8 cellular contexts compared by ENCODE assay signal in genomic region chr4:24794916-24795665, GRCh38. TPM values are rescaled to one million over a fixed set of nuclear protein-coding genes. Genes with fewer than 3 reads are reported as not detected.
A peak's percentile ranks its signal among the peaks of the same experiment; 100 is the strongest.
DNase-seq lines count a peak whose midpoint lies in the region; ATAC-seq and TF ChIP-seq lines count a peak whose summit lies in the region.

SOD3 (plus strand) TSS chr4:24795573; CDS start chr4:24799522, 3,949 bp downstream.

- H3K4me3 Mint-ChIP-seq in Calu3 (ENCODE audit: low read depth, unreplicated experiment) (peak within 1 kb of the TSS; percentile 90), WTC11 (peak within 1 kb of the TSS; percentile 70), natural killer cell (no peak within 1 kb of the TSS)

- ATAC-seq in WTC11: peak; percentile 92
- peak; percentile 96 to 97 for ATAC-seq in left cardiac atrium
- no peak for ATAC-seq in natural killer cell
- no peak for ATAC-seq in GM19452 (IDR thresholded peaks at IDR 0.05; ENCODE audit: unreplicated experiment)
- ATAC-seq in GM21737 (IDR thresholded peaks at IDR 0.05; ENCODE audit: unreplicated experiment): no peak

- TF ChIP-seq CTCF in Calu3 (IDR thresholded peaks at IDR 0.05; ENCODE audit: unreplicated experiment) (no peak), WTC11 (IDR thresholded peaks at IDR 0.05) (no peak), natural killer cell (IDR thresholded peaks at IDR 0.05) (no peak)

- H3K27me3 Mint-ChIP-seq in Calu3 (ENCODE audit: unreplicated experiment) (no peaks in the 10 kb centered on the region), WTC11 (ENCODE audit: low read depth) (peaks cover 59% of the 10 kb centered on the region), natural killer cell (ENCODE audit: low read depth in 2 of 2) (peaks cover 8 to 13% of the 10 kb centered on the region in 2 donors)

- CTCF ChIA-PET in Calu3 (lab: Charles Lee): no interaction called here
- CTCF ChIA-PET in WTC11 (lab: Charles Lee): interaction anchor here (1.0 to 3.3 kb wide), 13 partner anchors 13 to 251 kb away, joined by 3 to 25 read pairs (median 6); no protein-coding TSS in a partner anchor

- no TSS peak for BruUV-seq in Calu3 (replicated peaks; lab: Mats Ljungman, UMichigan)

- H3K27ac Mint-ChIP-seq in Calu3 (ENCODE audit: unreplicated experiment) (peak within 1 kb of the TSS; percentile 85), WTC11 (peak within 1 kb of the TSS; percentile 54), natural killer cell (no peak within 1 kb of the TSS)

- intact Hi-C loops in Calu3 (cut with micrococcal nuclease; ENCODE audit: unreplicated experiment): loop anchor here (5.0 to 10.0 kb wide), 4 partner anchors 43 to 310 kb away; partner anchors contain the start of gene DHX15
- intact Hi-C loops in left cardiac atrium (cut with DNase I): loop anchor here in 1 of 2 donors (10.0 kb wide), 2 partner anchors 210 to 310 kb away; partner anchors contain the start of gene DHX15
- intact Hi-C loops in posterior cingulate gyrus (cut with DNase I): no loop called here
- intact Hi-C loops in natural killer cell (cut with micrococcal nuclease): no loop called here

- H3K4me1 Mint-ChIP-seq in Calu3 (ENCODE audit: low read depth, unreplicated experiment) (peaks cover 38% of the 10 kb centered on the region), WTC11 (peaks cover 24% of the 10 kb centered on the region), natural killer cell (no peaks in the 10 kb centered on the region)

- H3K36me3 Mint-ChIP-seq in Calu3 (ENCODE audit: insufficient read depth, unreplicated experiment): peaks cover 11% of the 10 kb centered on the region
- H3K36me3 Mint-ChIP-seq in WTC11: no peaks in the 10 kb centered on the region
- no peaks in the 10 kb centered on the region for H3K36me3 Mint-ChIP-seq in natural killer cell

- peak; percentile 78 for DNase-seq in Calu3
- DNase-seq in WTC11 (ENCODE audit: low spot score): peak; percentile 72
- peak; percentile 83 for DNase-seq in left cardiac atrium
- DNase-seq in posterior cingulate gyrus: peak in 6 of 10 donors; percentile 31 to 89 (median 64)
- DNase-seq in natural killer cell: no peak
- DNase-seq in OCI-M1 (lab: John Stamatoyannopoulos, UW): no peak

- POLR2A ChIA-PET in WTC11 (lab: Charles Lee): no interaction called here

- H3K9me3 Mint-ChIP-seq in Calu3 (ENCODE audit: low read depth, unreplicated experiment) (no peaks in the 10 kb centered on the region), WTC11 (no peaks in the 10 kb centered on the region), natural killer cell (no peaks in the 10 kb centered on the region)

TF ChIP-seq in WTC11, 78 proteins besides CTCF, POLR2A, EP300 and RAD21:
- TF ChIP-seq JAZF1 (CRISPR knock-in tag; IDR thresholded peaks at IDR 0.05) (no peak), PRRX2 (CRISPR knock-in tag; IDR thresholded peaks at IDR 0.05) (no peak), PREB (CRISPR knock-in tag; IDR thresholded peaks at IDR 0.05; ENCODE audit: borderline replicate concordance) (no peak), SP1 (CRISPR knock-in tag; conservative IDR thresholded peaks at IDR 0.05) (0 out of 2 replicates have a peak, but pooled peaks have one; percentile 38), MAX (CRISPR knock-in tag; IDR thresholded peaks at IDR 0.05) (no peak), KAT7 (CRISPR knock-in tag; IDR thresholded peaks at IDR 0.05; ENCODE audit: borderline replicate concordance) (no peak), AFF4 (CRISPR knock-in tag; IDR thresholded peaks at IDR 0.05; ENCODE audit: borderline replicate concordance) (no peak), ZBTB43 (CRISPR knock-in tag; IDR thresholded peaks at IDR 0.05) (no peak), ZNF121 (CRISPR knock-in tag; IDR thresholded peaks at IDR 0.05) (0 out of 2 replicates have a peak, but pooled peaks have one; percentile 11), HMGA2 (CRISPR knock-in tag; IDR thresholded peaks at IDR 0.05) (no peak), ARID4B (CRISPR knock-in tag; IDR thresholded peaks at IDR 0.05; ENCODE audit: borderline replicate concordance) (no peak), NFYB (CRISPR knock-in tag; conservative IDR thresholded peaks at IDR 0.05; ENCODE audit: low read depth) (no peak), RORB (CRISPR knock-in tag; IDR thresholded peaks at IDR 0.05) (no peak)

RNA-seq across cellular contexts. Expression of gene SOD3, which starts in this region (rescaled TPM):
- total RNA-seq in Calu3 (2022): 26.2 and 33.7 TPM in 2 replicates
- 4.1 to 8.2 TPM (median 8.0 TPM) in 3 replicates for total RNA-seq in WTC11 (2021)
- 100 to 1,000 TPM in 1 of 2 donors, 10 to 100 TPM in 1; 69.4 to 120 TPM for total RNA-seq in left cardiac atrium
- total RNA-seq in natural killer cell: not detected

Comparison
In these comparisons a context has a peak if more than half of its experiments do, and no peak if none do; other contexts are left out.
1. DNase-seq: peak in Calu3 (single experiment), WTC11 (single experiment), left cardiac atrium (single experiment) and posterior cingulate gyrus (6 of 10); none in natural killer cell (single experiment) and OCI-M1 (single experiment).
2. H3K27ac Mint-ChIP-seq: peak in Calu3 (single experiment) and WTC11 (single experiment); none in natural killer cell (0 of 2).
3. ATAC-seq: peak in WTC11 (single experiment) and left cardiac atrium (2 of 2); none in natural killer cell (0 of 3), GM19452 (single experiment) and GM21737 (single experiment).